8 cellular contexts compared by ENCODE assay signal in genomic region chr2:96146151-96146880, GRCh38. TPM values are rescaled to one million over a fixed set of nuclear protein-coding genes. Genes with fewer than 3 reads are reported as not detected.
DNase-seq lines count a peak whose midpoint lies in the region; ATAC-seq and TF ChIP-seq lines count a peak whose summit lies in the region.
"Had no signal": no experiment of that assay in that cellular context is flagged by ENCODE, and none has a peak within 500 bp of the region (broad histone marks: within the 10 kb centered on the region; RNA-seq: fewer than 3 reads in every experiment).

No MANE protein-coding gene starts in this region.

- no peak overlapping the region for H3K4me2 ChIP-seq in osteoblast (ENCODE audit: insufficient read depth, low read length)

- H3K36me3 Mint-ChIP-seq in dendritic cell treated with granulocyte-macrophage colony-stimulating factor and Interleukin-4, amounts not matched to agents 40 ng/mL and 50 ng/mL, for 4 days (ENCODE audit: low read depth) = peaks cover 24% of the 10 kb centered on the region

- peak overlapping the region; percentile 97 for H3K27ac Mint-ChIP-seq in dendritic cell treated with granulocyte-macrophage colony-stimulating factor and Interleukin-4, amounts not matched to agents 40 ng/mL and 50 ng/mL, for 4 days

- peak overlapping the region; percentile 93 for H3K4me3 Mint-ChIP-seq in dendritic cell treated with granulocyte-macrophage colony-stimulating factor and Interleukin-4, amounts not matched to agents 40 ng/mL and 50 ng/mL, for 4 days

- no peaks in the 10 kb centered on the region for H3K9me3 Mint-ChIP-seq in dendritic cell treated with granulocyte-macrophage colony-stimulating factor and Interleukin-4, amounts not matched to agents 40 ng/mL and 50 ng/mL, for 4 days

- H2AFZ ChIP-seq in osteoblast (ENCODE audit: low read length) = no peak overlapping the region

- H3K36me3 ChIP-seq in osteoblast (ENCODE audit: insufficient read depth, low read length) (no peaks in the 10 kb centered on the region), upper lobe of left lung (no peaks in the 10 kb centered on the region)

- peak in 2 of 4 donors; percentile 26 to 73 for TF ChIP-seq POLR2A in upper lobe of left lung (IDR thresholded peaks at IDR 0.05)

- H3K79me2 ChIP-seq in osteoblast (ENCODE audit: insufficient read depth, low read length) = peaks cover 5% of the 10 kb centered on the region

- no peak for TF ChIP-seq EP300 in upper lobe of left lung (IDR thresholded peaks at IDR 0.05)

- H4K20me1 ChIP-seq in osteoblast (ENCODE audit: insufficient read depth, low read length) = peaks cover 3% of the 10 kb centered on the region

- intact Hi-C loops in dendritic cell treated with granulocyte-macrophage colony-stimulating factor and Interleukin-4, amounts not matched to agents 40 ng/mL and 50 ng/mL, for 4 days (cut with micrococcal nuclease) = no loop called here

- H3K4me3 ChIP-seq in osteoblast (ENCODE audit: insufficient read depth, low read length) (no peak overlapping the region), upper lobe of left lung (peak overlapping the region in 2 of 4 donors; percentile 71 to 84)
- H3K4me3 ChIP-seq: body of pancreas had no signal

- H3K27me3 ChIP-seq in osteoblast (ENCODE audit: insufficient read depth, low read length) = no peaks in the 10 kb centered on the region
- H3K27me3 ChIP-seq in upper lobe of left lung = peaks cover 0 to 5% (median 0%) of the 10 kb centered on the region in 4 donors
- H3K27me3 ChIP-seq: body of pancreas had no signal

- no peaks in the 10 kb centered on the region for H3K9me3 ChIP-seq in osteoblast (ENCODE audit: low read depth, low read length)
- no peaks in the 10 kb centered on the region for H3K9me3 ChIP-seq in upper lobe of left lung
- H3K9me3 ChIP-seq: body of pancreas had no signal

- DNase-seq in activated CD4-positive, CD25-positive, alpha-beta regulatory T cell treated with anti-CD3 and anti-CD28 coated beads, Interleukin-2, amount 50 U/mL, for 72 hours = peak; percentile 86
- DNase-seq in osteoblast (ENCODE audit: insufficient read length, low spot score, missing footprints) = peak; percentile 90
- DNase-seq in upper lobe of left lung = peak; percentile 78 to 87
- no peak for DNase-seq in NCI-H1694 (lab: John Stamatoyannopoulos, UW)

- TF ChIP-seq CTCF in osteoblast (IDR thresholded peaks at IDR 0.05; ENCODE audit: extremely low read depth, low read depth, low read length) = no peak
- peak in 1 of 6 experiments; percentile 5 for TF ChIP-seq CTCF in upper lobe of left lung (IDR thresholded peaks at IDR 0.05)

- peaks cover 78% of the 10 kb centered on the region for H3K4me1 Mint-ChIP-seq in dendritic cell treated with granulocyte-macrophage colony-stimulating factor and Interleukin-4, amounts not matched to agents 40 ng/mL and 50 ng/mL, for 4 days (ENCODE audit: low read depth)

- WGBS in upper lobe of left lung, 2 donors = 55 to 58% methylated on average over 4 to 19 of the region's 20 CpGs

- H3K27ac ChIP-seq in osteoblast (ENCODE audit: low read depth, low read length) (peak overlapping the region; percentile 25), upper lobe of left lung (peak overlapping the region in 3 of 4 donors; percentile 71 to 82 (median 76))

- ATAC-seq in GM19324 (IDR thresholded peaks at IDR 0.05; ENCODE audit: low FRiP score, unreplicated experiment) (peak; percentile 26), HG03378 (IDR thresholded peaks at IDR 0.05; ENCODE audit: unreplicated experiment) (peak; percentile 33), upper lobe of left lung (ENCODE audit: low FRiP score in 2 of 2) (peak; percentile 49 to 62)

- no peaks in the 10 kb centered on the region for H3K27me3 Mint-ChIP-seq in dendritic cell treated with granulocyte-macrophage colony-stimulating factor and Interleukin-4, amounts not matched to agents 40 ng/mL and 50 ng/mL, for 4 days

- H3K4me1 ChIP-seq in osteoblast (ENCODE audit: insufficient read depth, low read length) (peaks cover 34% of the 10 kb centered on the region), upper lobe of left lung (peaks cover 12 to 50% (median 27%) of the 10 kb centered on the region in 4 donors)

RNA-seq across cellular contexts. Expression of gene DUSP2, which starts 1.1 kb away (rescaled TPM):
- total RNA-seq in osteoblast = 2.7 and 3.3 TPM in 2 replicates
- 10 to 100 TPM in 4 of 6 donors, 1 to 10 TPM in 2; 6.9 to 21.0 (median 12.5) TPM for total RNA-seq in upper lobe of left lung

RNA-seq across cellular contexts. Expression of gene ASTL, which starts 8.0 kb away (rescaled TPM):
- total RNA-seq in osteoblast (not detected in 2 replicates), upper lobe of left lung (1 to 10 TPM in 1 of 6 donors, under 1 TPM in 2, not detected in 3; 0.23 to 1.3 (median 0.27) TPM)
- total RNA-seq: body of pancreas had no signal

RNA-seq across cellular contexts. Expression of gene ADRA2B, which starts 29.9 kb away (rescaled TPM):
- total RNA-seq in osteoblast = under 0.01 TPM in 1 of 2 replicates, not detected in the other
- total RNA-seq in upper lobe of left lung = 1 to 10 TPM in 1 of 6 donors, under 1 TPM in 5; 0.15 to 1.0 (median 0.31) TPM
